Comparison of ENCODE assay signal across 8 cellular contexts in genomic region chr19:47035495-47036232, GRCh38. TPM values are rescaled to one million over a fixed set of nuclear protein-coding genes. Genes with fewer than 3 reads are reported as not detected.
A peak's percentile ranks its signal among the peaks of the same experiment; 100 is the strongest.
DNase-seq lines count a peak whose midpoint lies in the region; TF ChIP-seq lines count a peak whose summit lies in the region.

No MANE protein-coding gene starts in this region.

- no peaks in the 10 kb centered on the region for H3K79me2 ChIP-seq in OCI-LY3 (ENCODE audit: low read length)

- H3K36me3 ChIP-seq in OCI-LY3 (replicated peaks; ENCODE audit: low read depth, low read length), result no peaks in the 10 kb centered on the region

- no peaks in the 10 kb centered on the region for H4K20me1 ChIP-seq in OCI-LY3 (ENCODE audit: insufficient read depth, low read length)

- H3K9me3 ChIP-seq in OCI-LY3 (ENCODE audit: insufficient read depth, low read length), result no peaks in the 10 kb centered on the region

- peak; percentile 80 for TF ChIP-seq CTCF in GM20000 (IDR thresholded peaks at IDR 0.05; ENCODE audit: extremely low read depth, missing control alignments)
- peak; percentile 86 for TF ChIP-seq CTCF in OCI-LY3 (IDR thresholded peaks at IDR 0.05; ENCODE audit: low read depth, low read length)

- peak overlapping the region; percentile 32; the same call in 1 of the 2 replicates for H3K27ac ChIP-seq in OCI-LY3 (ENCODE audit: low read length)
- peak overlapping the region; percentile 87 for H3K27ac ChIP-seq in epithelial cell of prostate

- peaks cover 3% of the 10 kb centered on the region; the same call in 1 of the 2 replicates for H3K27me3 ChIP-seq in OCI-LY3 (ENCODE audit: low read depth, low read length)

- H3K4me3 ChIP-seq in OCI-LY3 (ENCODE audit: low read length), result peak overlapping the region; percentile 90

- H3K4me2 ChIP-seq in OCI-LY3 (ENCODE audit: low read length), result peak overlapping the region; percentile 86

- DNase-seq in COLO668 (lab: John Stamatoyannopoulos, UW; ENCODE audit: unreplicated experiment) (peak; percentile 75), GM20000 (ENCODE audit: low spot score) (peak; percentile 97), HuH-7.5 (ENCODE audit: low spot score) (peak; percentile 98), activated T-cell treated with anti-CD3 and anti-CD28 coated beads for 24 hours (ENCODE audit: low read depth) (peak; percentile 96), epithelial cell of prostate (ENCODE audit: low read depth, low spot score) (peak; percentile 84), mucosa of gallbladder (ENCODE audit: low spot score) (peak; percentile 92)
- peak; percentile 90 for DNase-seq in stimulated activated CD8-positive, alpha-beta memory T cell treated with anti-CD3 and anti-CD28 coated beads, Interleukin-4, amount 100 ng/mL, for 24 hours (ENCODE audit: low read depth)

- H3K4me1 ChIP-seq in OCI-LY3 (ENCODE audit: low read length), result peaks cover 8% of the 10 kb centered on the region; the same call in 1 of the 2 replicates

- peak overlapping the region; percentile 82 for H3K9ac ChIP-seq in OCI-LY3 (ENCODE audit: low read length)

- H2AFZ ChIP-seq in OCI-LY3 (ENCODE audit: low read depth, low read length), result peak overlapping the region; percentile 97

RNA-seq across cellular contexts. Expression of gene TMEM160, which starts 12.8 kb away (rescaled TPM):
- total RNA-seq in mucosa of gallbladder, result 40.4 TPM

RNA-seq across cellular contexts. Expression of gene NPAS1, which starts 16.0 kb away (rescaled TPM):
- 0.40 TPM for total RNA-seq in mucosa of gallbladder

Comparison
In these comparisons a context has a peak if more than half of its experiments do, and no peak if none do; other contexts are left out.
1. Peak in every context shown above with its lines: DNase-seq, H3K4me3 ChIP-seq and H3K27ac ChIP-seq.